Comparison of ENCODE assay signal across 7 cellular contexts in the genomic region with DNA sequence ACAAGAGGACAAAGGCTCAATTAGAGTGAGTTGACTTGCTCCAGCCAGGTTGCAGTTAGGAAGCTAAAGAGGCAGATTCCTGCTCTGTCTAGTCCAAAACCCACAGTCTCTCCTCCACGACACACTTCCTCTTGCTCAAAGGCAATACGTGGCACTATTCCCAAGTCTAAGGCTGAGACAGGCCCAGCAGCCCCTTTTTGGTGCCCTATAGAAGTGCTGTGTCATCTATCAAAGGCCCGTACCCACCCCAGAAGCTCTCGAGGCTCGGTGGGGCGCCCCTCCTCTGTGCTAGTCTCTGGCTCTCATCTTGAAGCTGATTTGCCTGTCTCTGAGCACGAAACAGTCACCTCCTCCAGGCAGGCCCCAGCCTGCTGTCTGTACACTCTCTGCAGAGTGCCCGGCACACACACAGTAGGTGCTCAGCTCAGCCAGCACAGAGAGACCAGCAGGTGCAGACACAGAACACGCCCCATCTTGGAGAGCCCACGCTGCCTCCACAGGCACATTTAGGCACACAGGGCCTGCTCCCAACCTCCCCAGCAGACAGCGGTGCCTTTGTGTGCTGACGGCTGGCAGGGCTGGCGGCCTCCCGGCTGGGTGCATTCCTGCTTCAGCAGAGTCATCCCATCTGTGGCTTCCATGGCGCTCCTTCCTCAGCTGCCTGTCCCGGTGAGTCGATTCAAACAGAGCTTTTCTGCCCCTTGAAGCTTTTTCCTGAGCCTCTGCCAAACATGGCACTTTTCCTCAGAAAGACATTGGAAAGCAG. TPM values are rescaled to one million over a fixed set of nuclear protein-coding genes. Genes with fewer than 3 reads are reported as not detected.
DNase-seq lines count a peak whose midpoint lies in the region; TF ChIP-seq lines count a peak whose summit lies in the region.

No MANE protein-coding gene starts in this region.

- peaks cover 63% of the 10 kb centered on the region for H3K4me1 ChIP-seq in mesenchymal stem cell (ENCODE audit: control insufficient read depth, insufficient read depth, low read depth, low read length)

- H3K4me3 ChIP-seq in HL-60 (replicated peaks; ENCODE audit: insufficient read depth, low read length) (no peak overlapping the region), mesenchymal stem cell (ENCODE audit: insufficient read depth in 1 of 2, low read depth in 1 of 2, low read length in 2 of 2) (no peak overlapping the region)

- no peak overlapping the region for H2BK15ac ChIP-seq in mesenchymal stem cell (ENCODE audit: low read depth, poor library complexity, severe bottlenecking)

- intact Hi-C loops in dendritic cell treated with granulocyte-macrophage colony-stimulating factor and Interleukin-4, amounts not matched to agents 40 ng/mL and 50 ng/mL, for 4 days (cut with micrococcal nuclease): loop anchor here (5.0 kb wide), 3 partner anchors 37 to 117 kb away; partner anchors contain the start of gene MYH9

- peak overlapping the region; percentile 70 for H4K8ac ChIP-seq in mesenchymal stem cell (ENCODE audit: low read length)

- TF ChIP-seq CTCF in HL-60 (IDR thresholded peaks at IDR 0.05; ENCODE audit: insufficient read depth, low read length) (no peak), type B pancreatic cell (conservative IDR thresholded peaks at IDR 0.05) (no peak)

- peak overlapping the region; percentile 79 for H2AK5ac ChIP-seq in mesenchymal stem cell (ENCODE audit: low read length, severe bottlenecking)

- peaks cover 68 to 69% of the 10 kb centered on the region in 2 experiments for H3K36me3 ChIP-seq in mesenchymal stem cell (ENCODE audit: control insufficient read depth in 1 of 2, insufficient read depth in 2 of 2, low read depth in 1 of 2, low read length in 2 of 2)

- H3K18ac ChIP-seq in mesenchymal stem cell (ENCODE audit: low read depth in 1 of 2, low read length in 2 of 2): peak overlapping the region; percentile 63 to 79

- H3K27ac Mint-ChIP-seq in dendritic cell treated with granulocyte-macrophage colony-stimulating factor and Interleukin-4, amounts not matched to agents 40 ng/mL and 50 ng/mL, for 4 days: peak overlapping the region; percentile 88
- H3K27ac Mint-ChIP-seq in type B pancreatic cell: peak overlapping the region; percentile 100

- no peaks in the 10 kb centered on the region for H3K27me3 Mint-ChIP-seq in dendritic cell treated with granulocyte-macrophage colony-stimulating factor and Interleukin-4, amounts not matched to agents 40 ng/mL and 50 ng/mL, for 4 days
- H3K27me3 Mint-ChIP-seq in type B pancreatic cell: no peaks in the 10 kb centered on the region

- no peak overlapping the region for H3K9ac ChIP-seq in mesenchymal stem cell (ENCODE audit: low read length)

- no peak overlapping the region for H3K23ac ChIP-seq in mesenchymal stem cell (ENCODE audit: low read length in 2 of 2)

- peak overlapping the region; percentile 87 for H2BK5ac ChIP-seq in mesenchymal stem cell (ENCODE audit: low read depth, low read length, poor library complexity, severe bottlenecking)

- H3K9me3 ChIP-seq in mesenchymal stem cell (ENCODE audit: control insufficient read depth, low read length): no peaks in the 10 kb centered on the region

- no peaks in the 10 kb centered on the region for H3K79me1 ChIP-seq in mesenchymal stem cell (replicated peaks; ENCODE audit: low read length, poor library complexity, severe bottlenecking)

- H3K9me3 Mint-ChIP-seq in dendritic cell treated with granulocyte-macrophage colony-stimulating factor and Interleukin-4, amounts not matched to agents 40 ng/mL and 50 ng/mL, for 4 days: no peaks in the 10 kb centered on the region
- H3K9me3 Mint-ChIP-seq in type B pancreatic cell: no peaks in the 10 kb centered on the region

- peak overlapping the region; percentile 67 to 68 for H3K4ac ChIP-seq in mesenchymal stem cell (ENCODE audit: low read depth in 1 of 2, low read length in 2 of 2)

- H3K36me3 Mint-ChIP-seq in dendritic cell treated with granulocyte-macrophage colony-stimulating factor and Interleukin-4, amounts not matched to agents 40 ng/mL and 50 ng/mL, for 4 days (ENCODE audit: low read depth): peaks cover 92% of the 10 kb centered on the region
- H3K36me3 Mint-ChIP-seq in type B pancreatic cell: peaks cover 36% of the 10 kb centered on the region

- H4K91ac ChIP-seq in mesenchymal stem cell (ENCODE audit: low read length): peak overlapping the region; percentile 79

- WGBS in mesenchymal stem cell: 53% methylated on average over 17 of the region's 17 CpGs

- H3K27me3 ChIP-seq in HL-60 (ENCODE audit: insufficient read depth, poor library complexity, severe bottlenecking): no peaks in the 10 kb centered on the region
- H3K27me3 ChIP-seq in mesenchymal stem cell (ENCODE audit: control insufficient read depth in 1 of 2, insufficient read depth in 1 of 2, low read length in 2 of 2): no peaks in the 10 kb centered on the region

- H2BK120ac ChIP-seq in mesenchymal stem cell (ENCODE audit: low read depth, low read length): peak overlapping the region; percentile 9

- no peak overlapping the region for H2AFZ ChIP-seq in mesenchymal stem cell (ENCODE audit: low read depth, low read length)

- H3K14ac ChIP-seq in mesenchymal stem cell (ENCODE audit: low read length in 2 of 2): peak overlapping the region in 1 of 2 experiments; percentile 12

- peak; percentile 76 to 83 for DNase-seq in HL-60 (ENCODE audit: low read depth in 1 of 2, low spot score in 1 of 2)
- DNase-seq in T follicular helper cell (ENCODE audit: low read depth): peak; percentile 51
- DNase-seq in mesenchymal stem cell: peak; percentile 82
- DNase-seq in type B pancreatic cell (ENCODE audit: extremely low spot score, unreplicated experiment): no peak
- DNase-seq in ecto neural progenitor cell (ENCODE audit: low spot score): no peak
- DNase-seq in DMS79 (lab: John Stamatoyannopoulos, UW): no peak

- peak overlapping the region; percentile 95 for H3K27ac ChIP-seq in HL-60 (replicated peaks)
- peak overlapping the region; percentile 99 for H3K27ac ChIP-seq in mesenchymal stem cell (ENCODE audit: low read length, poor library complexity, severe bottlenecking)

- H3K4me3 Mint-ChIP-seq in dendritic cell treated with granulocyte-macrophage colony-stimulating factor and Interleukin-4, amounts not matched to agents 40 ng/mL and 50 ng/mL, for 4 days: peak overlapping the region; percentile 33
- H3K4me3 Mint-ChIP-seq in type B pancreatic cell: no peak overlapping the region

- H2BK12ac ChIP-seq in mesenchymal stem cell (ENCODE audit: low read length in 2 of 2): peak overlapping the region; percentile 22 to 55

- no peak overlapping the region for H3K4me2 ChIP-seq in mesenchymal stem cell (ENCODE audit: low read length, poor library complexity, severe bottlenecking)

- peaks cover 92% of the 10 kb centered on the region for H3K4me1 Mint-ChIP-seq in dendritic cell treated with granulocyte-macrophage colony-stimulating factor and Interleukin-4, amounts not matched to agents 40 ng/mL and 50 ng/mL, for 4 days (ENCODE audit: low read depth)
- H3K4me1 Mint-ChIP-seq in type B pancreatic cell (ENCODE audit: unreplicated experiment): peaks cover 66% of the 10 kb centered on the region

RNA-seq across cellular contexts. Expression of gene MYH9, which starts 52.7 kb away (rescaled TPM):
- 369 TPM for polyA plus RNA-seq in mesenchymal stem cell (2013, experiment 1 of 2)
- 336 TPM for polyA plus RNA-seq in mesenchymal stem cell (2013, experiment 2 of 2)
- 277 and 364 TPM in 2 replicates for total RNA-seq in type B pancreatic cell (ENCODE audit: low replicate concordance)

Comparison
In these comparisons a context has a peak if more than half of its experiments do, and no peak if none do; other contexts are left out.
1. DNase-seq: peak in HL-60 (2 of 2), T follicular helper cell (single experiment) and mesenchymal stem cell (single experiment); none in type B pancreatic cell (single experiment), ecto neural progenitor cell (single experiment) and DMS79 (single experiment).